Comparison of ENCODE assay signal across 12 cellular contexts in genomic region chr2:218000137-218000536, GRCh38. TPM values are rescaled to one million over a fixed set of nuclear protein-coding genes. Genes with fewer than 3 reads are reported as not detected.
A peak's percentile ranks its signal among the peaks of the same experiment; 100 is the strongest.
DNase-seq lines count a peak whose midpoint lies in the region; ATAC-seq and TF ChIP-seq lines count a peak whose summit lies in the region.
"Had no signal": no experiment of that assay in that cellular context is flagged by ENCODE, and none has a peak within 500 bp of the region (broad histone marks: within the 10 kb centered on the region; RNA-seq: fewer than 3 reads in every experiment).

No MANE protein-coding gene starts in this region.

- CTCF ChIA-PET in AG04449 (lab: Yijun Ruan, JAX) = interaction anchor here (0.6 to 4.1 kb wide), 11 partner anchors 7 to 214 kb away, joined by 3 to 34 read pairs (median 5); no protein-coding TSS in a partner anchor
- CTCF ChIA-PET in activated naive CD4-positive, alpha-beta T cell treated with anti-CD3 and anti-CD28 coated beads, Interleukin-2, amount 10 ng/mL, durations not matched to agents 7 days and 5 days (lab: Charles Lee) = interaction anchor here (0.6 to 1.4 kb wide), 6 partner anchors 8 to 211 kb away, joined by 3 to 6 read pairs (median 3); no protein-coding TSS in a partner anchor

- H3K4me3 ChIP-seq in AG04449 (ENCODE audit: low read depth, low read length) (peak overlapping the region; percentile 40), duodenal mucosa (ENCODE audit: low read depth in 1 of 2, low read length in 2 of 2) (no peak overlapping the region), neural progenitor cell (no peak overlapping the region)
- H3K4me3 ChIP-seq: BLaER1 treated with 17β-estradiol and CSF1 and Interleukin-3, amounts not matched to agents 10 nM and 100 nM had no signal

- TF ChIP-seq CTCF in AG04449 (IDR thresholded peaks at IDR 0.05; ENCODE audit: insufficient read depth, low read length, missing control alignments) (no peak), neural progenitor cell (IDR thresholded peaks at IDR 0.05) (no peak)

- no peaks in the 10 kb centered on the region for H3K9me3 ChIP-seq in duodenal mucosa (ENCODE audit: control insufficient read depth in 1 of 2, low read length in 2 of 2)
- no peaks in the 10 kb centered on the region for H3K9me3 ChIP-seq in neural progenitor cell (ENCODE audit: low read depth)
- H3K9me3 ChIP-seq: BLaER1 treated with 17β-estradiol and CSF1 and Interleukin-3, amounts not matched to agents 10 nM and 100 nM had no signal

- H3K36me3 ChIP-seq in duodenal mucosa (ENCODE audit: control insufficient read depth in 1 of 2, insufficient read depth in 2 of 2, low read length in 2 of 2) = no peaks in the 10 kb centered on the region
- H3K36me3 ChIP-seq in neural progenitor cell = no peaks in the 10 kb centered on the region

- no peak for DNase-seq in AG04449 (ENCODE audit: low read depth, low spot score)
- peak; percentile 28 for DNase-seq in HS-5 (ENCODE audit: low read depth)
- DNase-seq in neural progenitor cell (ENCODE audit: low spot score) = no peak
- DNase-seq in effector memory CD8-positive, alpha-beta T cell = no peak
- no peak for DNase-seq in activated naive CD4-positive, alpha-beta T cell treated with anti-CD3 and anti-CD28 coated beads, Interleukin-2, amount 10 ng/mL, durations not matched to agents 7 days and 5 days
- DNase-seq in UCSD-AML1 (lab: John Stamatoyannopoulos, UW; ENCODE audit: unreplicated experiment) = no peak
- DNase-seq: naive thymus-derived CD4-positive, alpha-beta T cell; NCI-H1092 treated with DMSO at 0.1 percent for 48 hours; NCI-H510A had no signal

- no peaks in the 10 kb centered on the region for H3K9me3 Mint-ChIP-seq in neural progenitor cell
- no peaks in the 10 kb centered on the region for H3K9me3 Mint-ChIP-seq in effector memory CD8-positive, alpha-beta T cell
- H3K9me3 Mint-ChIP-seq in activated naive CD4-positive, alpha-beta T cell treated with anti-CD3 and anti-CD28 coated beads, Interleukin-2, amount 10 ng/mL, durations not matched to agents 7 days and 5 days = no peaks in the 10 kb centered on the region
- H3K9me3 Mint-ChIP-seq: naive thymus-derived CD4-positive, alpha-beta T cell had no signal

- ATAC-seq in effector memory CD8-positive, alpha-beta T cell (replicated peaks) = no peak
- no peak for ATAC-seq in GM18868 (IDR thresholded peaks at IDR 0.05; ENCODE audit: unreplicated experiment)
- ATAC-seq: naive thymus-derived CD4-positive, alpha-beta T cell had no signal

- H3F3A ChIP-seq in neural progenitor cell (ENCODE audit: low read depth) = no peaks in the 10 kb centered on the region

- H3K27ac ChIP-seq in duodenal mucosa (ENCODE audit: low read depth, low read length) (peak overlapping the region; percentile 7), neural progenitor cell (no peak overlapping the region)
- H3K27ac ChIP-seq: BLaER1 treated with 17β-estradiol and CSF1 and Interleukin-3, amounts not matched to agents 10 nM and 100 nM had no signal

- H2AFZ ChIP-seq in neural progenitor cell (replicated peaks) = no peak overlapping the region

- peaks cover 52% of the 10 kb centered on the region for H3K4me1 Mint-ChIP-seq in neural progenitor cell
- H3K4me1 Mint-ChIP-seq in effector memory CD8-positive, alpha-beta T cell (ENCODE audit: low read depth in 2 of 2) = peaks cover 0 to 6% of the 10 kb centered on the region in 2 donors
- H3K4me1 Mint-ChIP-seq in activated naive CD4-positive, alpha-beta T cell treated with anti-CD3 and anti-CD28 coated beads, Interleukin-2, amount 10 ng/mL, durations not matched to agents 7 days and 5 days = no peaks in the 10 kb centered on the region

- H3K27ac Mint-ChIP-seq in neural progenitor cell = peak overlapping the region; percentile 78
- no peak overlapping the region for H3K27ac Mint-ChIP-seq in effector memory CD8-positive, alpha-beta T cell
- no peak overlapping the region for H3K27ac Mint-ChIP-seq in activated naive CD4-positive, alpha-beta T cell treated with anti-CD3 and anti-CD28 coated beads, Interleukin-2, amount 10 ng/mL, durations not matched to agents 7 days and 5 days
- H3K27ac Mint-ChIP-seq: naive thymus-derived CD4-positive, alpha-beta T cell had no signal

- no peaks in the 10 kb centered on the region for H3K36me3 Mint-ChIP-seq in neural progenitor cell
- H3K36me3 Mint-ChIP-seq in effector memory CD8-positive, alpha-beta T cell (ENCODE audit: insufficient read depth) = no peaks in the 10 kb centered on the region
- H3K36me3 Mint-ChIP-seq in activated naive CD4-positive, alpha-beta T cell treated with anti-CD3 and anti-CD28 coated beads, Interleukin-2, amount 10 ng/mL, durations not matched to agents 7 days and 5 days = no peaks in the 10 kb centered on the region
- H3K36me3 Mint-ChIP-seq: naive thymus-derived CD4-positive, alpha-beta T cell had no signal

- no peak overlapping the region for H3K9ac ChIP-seq in duodenal mucosa (ENCODE audit: low read depth in 1 of 2, low read length in 2 of 2)
- no peak overlapping the region for H3K9ac ChIP-seq in neural progenitor cell
- H3K9ac ChIP-seq: BLaER1 treated with 17β-estradiol and CSF1 and Interleukin-3, amounts not matched to agents 10 nM and 100 nM had no signal

- H3K4me2 ChIP-seq in neural progenitor cell = no peak overlapping the region
- H3K4me2 ChIP-seq: BLaER1 treated with 17β-estradiol and CSF1 and Interleukin-3, amounts not matched to agents 10 nM and 100 nM had no signal

- H3K27me3 Mint-ChIP-seq in neural progenitor cell (ENCODE audit: insufficient read depth, low read depth) = peaks cover 6% of the 10 kb centered on the region
- peaks cover 51 to 89% of the 10 kb centered on the region in 2 donors for H3K27me3 Mint-ChIP-seq in effector memory CD8-positive, alpha-beta T cell
- peaks cover 19% of the 10 kb centered on the region for H3K27me3 Mint-ChIP-seq in activated naive CD4-positive, alpha-beta T cell treated with anti-CD3 and anti-CD28 coated beads, Interleukin-2, amount 10 ng/mL, durations not matched to agents 7 days and 5 days

- POLR2A ChIA-PET in AG04449 (lab: Yijun Ruan, JAX) = interaction anchor here (1.0 kb wide), 1 partner anchor 70 kb away, joined by 3 read pairs; no protein-coding TSS in a partner anchor

- peaks cover 0 to 4% of the 10 kb centered on the region in 2 donors for H3K4me1 ChIP-seq in duodenal mucosa (ENCODE audit: control insufficient read depth in 1 of 2, insufficient read depth in 2 of 2, low read length in 2 of 2)
- peaks cover 22% of the 10 kb centered on the region for H3K4me1 ChIP-seq in neural progenitor cell

- H3K27me3 ChIP-seq in duodenal mucosa (ENCODE audit: control insufficient read depth in 1 of 2, insufficient read depth in 2 of 2, low read length in 2 of 2) (no peaks in the 10 kb centered on the region), neural progenitor cell (no peaks in the 10 kb centered on the region)
- H3K27me3 ChIP-seq: BLaER1 treated with 17β-estradiol and CSF1 and Interleukin-3, amounts not matched to agents 10 nM and 100 nM had no signal

- peak overlapping the region; percentile 35 for H3K4me3 Mint-ChIP-seq in neural progenitor cell
- no peak overlapping the region for H3K4me3 Mint-ChIP-seq in effector memory CD8-positive, alpha-beta T cell
- H3K4me3 Mint-ChIP-seq in activated naive CD4-positive, alpha-beta T cell treated with anti-CD3 and anti-CD28 coated beads, Interleukin-2, amount 10 ng/mL, durations not matched to agents 7 days and 5 days = no peak overlapping the region
- H3K4me3 Mint-ChIP-seq: naive thymus-derived CD4-positive, alpha-beta T cell had no signal

- H3K79me2 ChIP-seq in neural progenitor cell (ENCODE audit: low read depth) = no peaks in the 10 kb centered on the region

- H4K20me1 ChIP-seq in neural progenitor cell (ENCODE audit: low read depth) = no peaks in the 10 kb centered on the region

RNA-seq across cellular contexts. Expression of gene TNS1, which starts 2.7 kb away (rescaled TPM):
- 0.24 and 2.3 TPM in 2 replicates for total RNA-seq in neural progenitor cell (ENCODE audit: low replicate concordance)
